Comparison of ENCODE assay signal across 23 cellular contexts in the genomic region with DNA sequence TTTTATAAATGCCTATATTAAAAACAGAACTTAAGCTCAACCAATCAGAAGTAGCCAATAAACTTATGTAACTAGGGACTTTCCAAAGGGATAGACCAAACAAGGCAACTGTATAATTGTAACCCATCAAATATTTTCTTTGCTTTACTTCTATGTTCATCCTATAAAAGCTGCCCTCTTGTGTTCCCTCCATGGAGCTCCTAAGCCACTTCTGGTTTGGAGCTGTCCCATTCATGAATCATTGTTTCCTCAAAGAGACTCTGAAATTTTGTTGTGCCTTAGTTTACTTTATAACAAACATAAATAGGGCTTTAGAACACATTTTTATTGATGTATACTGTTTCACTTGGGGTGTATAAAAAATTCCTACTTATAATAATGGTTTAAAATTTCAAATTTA.
DNase-seq lines count a peak whose midpoint lies in the region; ATAC-seq and TF ChIP-seq lines count a peak whose summit lies in the region.
"Had no signal": no experiment of that assay in that cellular context is flagged by ENCODE, and none has a peak within 500 bp of the region (broad histone marks: within the 10 kb centered on the region; RNA-seq: fewer than 3 reads in every experiment).

No MANE protein-coding gene starts in this region.

- TF ChIP-seq CTCF in MM.1S (IDR thresholded peaks at IDR 0.05; ENCODE audit: low read length) (no peak), PC-3 (conservative IDR thresholded peaks at IDR 0.05; ENCODE audit: low read depth, low read length) (no peak), thyroid gland (IDR thresholded peaks at IDR 0.05) (no peak)

- no peak overlapping the region for H2AFZ ChIP-seq in MM.1S (ENCODE audit: low read length)
- H2AFZ ChIP-seq in PC-3 (ENCODE audit: low read length): no peak overlapping the region

- peaks cover 10% of the 10 kb centered on the region for H3K4me1 Mint-ChIP-seq in activated T-cell treated with anti-CD3 and anti-CD28 coated beads, Interleukin-2, amount 50 U/mL, for 4 hours (ENCODE audit: low read depth)

- H3K36me3 ChIP-seq in MM.1S (replicated peaks; ENCODE audit: insufficient read depth, low read length): no peaks in the 10 kb centered on the region
- no peaks in the 10 kb centered on the region for H3K36me3 ChIP-seq in PC-3 (ENCODE audit: low read depth, low read length)
- no peaks in the 10 kb centered on the region for H3K36me3 ChIP-seq in thyroid gland
- H3K36me3 ChIP-seq: BE2C had no signal

- peak overlapping the region; percentile 90; the same call in 1 of the 2 replicates for H3K27ac ChIP-seq in MM.1S (ENCODE audit: low read length)
- no peak overlapping the region for H3K27ac ChIP-seq in PC-3 (ENCODE audit: low read length)
- H3K27ac ChIP-seq in thyroid gland: peak overlapping the region; percentile 73 to 81 (median 80)
- H3K27ac ChIP-seq: 22Rv1, HL-60, RWPE1 had no signal

- H3K9me2 ChIP-seq in MM.1S (replicated peaks; ENCODE audit: insufficient read depth, low read length): no peaks in the 10 kb centered on the region
- H3K9me2 ChIP-seq in PC-3 (replicated peaks; ENCODE audit: low read length): no peaks in the 10 kb centered on the region

- DNase-seq in NOMO-1 treated with DMSO at 0.1 percent for 48 hours (lab: John Stamatoyannopoulos, UW; ENCODE audit: unreplicated experiment): peak; percentile 9
- DNase-seq in NOMO-1 treated with dmso at 0.1 percent for 144 hours (lab: John Stamatoyannopoulos, UW; ENCODE audit: unreplicated experiment): no peak
- DNase-seq in MM.1S: no peak
- peak; percentile 23 for DNase-seq in PC-3
- no peak for DNase-seq in thyroid gland
- DNase-seq in activated gamma-delta T cell (lab: John Stamatoyannopoulos, UW): no peak
- DNase-seq in activated T-cell treated with anti-CD3 and anti-CD28 coated beads, Interleukin-2, amount 50 U/mL, for 4 hours: no peak
- no peak for DNase-seq in inferior parietal cortex (ENCODE audit: extremely low spot score)
- DNase-seq: BE2C, Calu3, DMS79 treated with DMSO at 0.1 percent for 48 hours, Karpas-422, NCI-H1092, NCI-H1417 treated with DMSO at 0.1 percent for 48 hours, NCI-H1694 treated with DMSO at 0.1 percent for 48 hours, NCI-H2081, NCI-H2227 treated with DMSO at 0.1 percent for 48 hours, NCI-H526 treated with DMSO at 0.1 percent for 48 hours, SHP77 had no signal

- peaks cover 27% of the 10 kb centered on the region for H3F3A ChIP-seq in MM.1S (ENCODE audit: insufficient read depth, low read length)
- H3F3A ChIP-seq in PC-3 (ENCODE audit: low read length, unreplicated experiment): peaks cover 14% of the 10 kb centered on the region

- no TSS peak for BruUV-seq in PC-3 (replicated peaks; lab: Mats Ljungman, UMichigan)

- H3K4me3 Mint-ChIP-seq in activated T-cell treated with anti-CD3 and anti-CD28 coated beads, Interleukin-2, amount 50 U/mL, for 4 hours: no peak overlapping the region

- no peaks in the 10 kb centered on the region for H3K79me2 ChIP-seq in MM.1S (ENCODE audit: low read length)
- H3K79me2 ChIP-seq in PC-3 (ENCODE audit: low read length): no peaks in the 10 kb centered on the region

- no peaks in the 10 kb centered on the region for H4K20me1 ChIP-seq in MM.1S (ENCODE audit: insufficient read depth, low read length)
- no peaks in the 10 kb centered on the region for H4K20me1 ChIP-seq in PC-3 (ENCODE audit: low read length)

- H3K27me3 Mint-ChIP-seq in activated T-cell treated with anti-CD3 and anti-CD28 coated beads, Interleukin-2, amount 50 U/mL, for 4 hours (ENCODE audit: low read depth): peaks cover 5% of the 10 kb centered on the region

- CTCF ChIA-PET in PC-3 (lab: Charles Lee): no interaction called here

- H3K4me1 ChIP-seq in MM.1S (ENCODE audit: low read length): peaks cover 53% of the 10 kb centered on the region
- peaks cover 55% of the 10 kb centered on the region for H3K4me1 ChIP-seq in PC-3 (ENCODE audit: insufficient read depth, low read length)
- peaks cover 18 to 60% of the 10 kb centered on the region in 2 donors for H3K4me1 ChIP-seq in thyroid gland

- POLR2A ChIA-PET in PC-3 (lab: Charles Lee; ENCODE audit: unreplicated experiment): interaction anchor here (0.6 kb wide), 2 partner anchors 605 to 818 kb away, joined by 3 to 4 read pairs; no protein-coding TSS in a partner anchor

- no peak for ATAC-seq in PC-3
- ATAC-seq in activated T-cell treated with anti-CD3 and anti-CD28 coated beads, Interleukin-2, amount 50 U/mL, for 4 hours: no peak

- H3K4me2 ChIP-seq in MM.1S (ENCODE audit: low read depth, low read length): peak overlapping the region; percentile 80; the same call in 1 of the 2 replicates
- H3K4me2 ChIP-seq in PC-3 (ENCODE audit: low read length): no peak overlapping the region

- 0 out of 2 replicates have a peak overlapping the region, but pooled peaks have one; percentile 22 for H3K4me3 ChIP-seq in MM.1S (ENCODE audit: low read length)
- no peak overlapping the region for H3K4me3 ChIP-seq in PC-3 (ENCODE audit: low read length)
- H3K4me3 ChIP-seq in thyroid gland (replicated peaks in 1 of 3): no peak overlapping the region

- intact Hi-C loops in PC-3 (cut with micrococcal nuclease): loop anchor here (10.0 kb wide), 1 partner anchor 323 kb away; no protein-coding TSS in a partner anchor
- intact Hi-C loops in thyroid gland (cut with DNase I): no loop called here

- H3K9ac ChIP-seq in MM.1S (ENCODE audit: low read length) (peak overlapping the region; percentile 47; the same call in 1 of the 2 replicates), PC-3 (ENCODE audit: low read length) (no peak overlapping the region)

- H3K27me3 ChIP-seq in MM.1S (replicated peaks; ENCODE audit: insufficient read depth, low read length) (no peaks in the 10 kb centered on the region), PC-3 (ENCODE audit: low read length) (no peaks in the 10 kb centered on the region), thyroid gland (no peaks in the 10 kb centered on the region)
- H3K27me3 ChIP-seq: BE2C had no signal

- no peaks in the 10 kb centered on the region for H3K9me3 ChIP-seq in MM.1S (replicated peaks; ENCODE audit: insufficient read depth, low read length)
- H3K9me3 ChIP-seq in PC-3 (ENCODE audit: low read length): no peaks in the 10 kb centered on the region
- H3K9me3 ChIP-seq in thyroid gland: no peaks in the 10 kb centered on the region
- H3K9me3 ChIP-seq: BE2C had no signal

- no peaks in the 10 kb centered on the region for H3K9me3 Mint-ChIP-seq in activated T-cell treated with anti-CD3 and anti-CD28 coated beads, Interleukin-2, amount 50 U/mL, for 4 hours

- TF ChIP-seq POLR2A in thyroid gland (IDR thresholded peaks at IDR 0.05): no peak

- no peaks in the 10 kb centered on the region for H3K36me3 Mint-ChIP-seq in activated T-cell treated with anti-CD3 and anti-CD28 coated beads, Interleukin-2, amount 50 U/mL, for 4 hours (ENCODE audit: insufficient read depth)
- H3K36me3 Mint-ChIP-seq: CD14-positive monocyte had no signal

Comparison
In these comparisons a context has a peak if more than half of its experiments do, and no peak if none do; other contexts are left out.
1. DNase-seq: peak in NOMO-1 treated with DMSO at 0.1 percent for 48 hours (single experiment) and PC-3 (single experiment); none in NOMO-1 treated with dmso at 0.1 percent for 144 hours (single experiment), MM.1S (single experiment), thyroid gland (0 of 2), activated gamma-delta T cell (single experiment), activated T-cell treated with anti-CD3 and anti-CD28 coated beads, Interleukin-2, amount 50 U/mL, for 4 hours (single experiment) and inferior parietal cortex (single experiment).